In the genomic region with DNA sequence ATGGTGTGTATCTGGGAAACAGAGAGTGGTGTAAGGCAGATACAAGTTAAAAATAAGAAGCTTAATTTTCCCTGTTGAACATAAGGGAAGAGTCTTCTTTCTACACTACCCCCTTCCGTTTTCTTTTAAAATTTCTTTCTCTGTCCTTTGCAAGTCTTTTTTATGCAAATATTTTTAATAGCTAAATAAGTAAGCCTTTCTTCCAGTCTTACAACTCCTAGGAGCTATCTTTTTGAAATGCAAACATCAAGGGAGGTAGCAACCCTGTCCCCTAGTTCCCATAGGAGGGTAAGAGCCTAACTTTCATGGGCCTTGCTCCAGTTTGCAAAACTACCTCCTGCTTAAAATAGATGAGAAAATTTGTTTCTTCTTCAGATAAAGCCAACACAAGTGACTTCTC, we compare ENCODE assay signal across 1 cellular context.
TF ChIP-seq lines count a peak whose summit lies in the region.

No MANE protein-coding gene starts in this region.

TF ChIP-seq in liver, 16 proteins besides CTCF, POLR2A, EP300 and RAD21 (continued from another document):
- TF ChIP-seq, protein P1, sequence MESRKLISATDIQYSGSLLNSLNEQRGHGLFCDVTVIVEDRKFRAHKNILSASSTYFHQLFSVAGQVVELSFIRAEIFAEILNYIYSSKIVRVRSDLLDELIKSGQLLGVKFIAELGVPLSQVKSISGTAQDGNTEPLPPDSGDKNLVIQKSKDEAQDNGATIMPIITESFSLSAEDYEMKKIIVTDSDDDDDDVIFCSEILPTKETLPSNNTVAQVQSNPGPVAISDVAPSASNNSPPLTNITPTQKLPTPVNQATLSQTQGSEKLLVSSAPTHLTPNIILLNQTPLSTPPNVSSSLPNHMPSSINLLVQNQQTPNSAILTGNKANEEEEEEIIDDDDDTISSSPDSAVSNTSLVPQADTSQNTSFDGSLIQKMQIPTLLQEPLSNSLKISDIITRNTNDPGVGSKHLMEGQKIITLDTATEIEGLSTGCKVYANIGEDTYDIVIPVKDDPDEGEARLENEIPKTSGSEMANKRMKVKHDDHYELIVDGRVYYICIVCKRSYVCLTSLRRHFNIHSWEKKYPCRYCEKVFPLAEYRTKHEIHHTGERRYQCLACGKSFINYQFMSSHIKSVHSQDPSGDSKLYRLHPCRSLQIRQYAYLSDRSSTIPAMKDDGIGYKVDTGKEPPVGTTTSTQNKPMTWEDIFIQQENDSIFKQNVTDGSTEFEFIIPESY (IDR thresholded peaks at IDR 0.05) = no peak
- TF ChIP-seq HNF4A (conservative IDR thresholded peaks at IDR 0.05) = no peak
- TF ChIP-seq YY1 (IDR thresholded peaks at IDR 0.05) = no peak
- no peak for TF ChIP-seq TAF1 (conservative IDR thresholded peaks at IDR 0.05)
- no peak for TF ChIP-seq FOXA2 (IDR thresholded peaks at IDR 0.05)
- no peak for TF ChIP-seq RXRA (IDR thresholded peaks at IDR 0.05)
TF ChIP-seq in liver: peak in this region for 0.
